27 cellular contexts compared by ENCODE assay signal in genomic region chrX:144716187-144716586, GRCh38.
"Had no signal": no experiment of that assay in that cellular context is flagged by ENCODE, and none has a peak within 500 bp of the region (broad histone marks: within the 10 kb centered on the region; RNA-seq: fewer than 3 reads in every experiment).

No MANE protein-coding gene starts in this region.

- H3K36me3 ChIP-seq: left ventricle myocardium inferior, ovary, prostate gland, stomach, suprapubic skin, thoracic aorta, tibial artery, upper lobe of right lung had no signal

- H3K9me3 ChIP-seq: left ventricle myocardium inferior, ovary, prostate gland, stomach, suprapubic skin, thoracic aorta, tibial artery, upper lobe of right lung had no signal

- DNase-seq: islet precursor cell; left ventricle myocardium inferior; mesendoderm; naive B cell; natural killer cell; nephron progenitor cell; ovary; retina; right cardiac atrium; stimulated activated CD4-positive, alpha-beta T cell treated with anti-CD3 and anti-CD28 coated beads, Interleukin-12 subunit alpha, Interleukin-12 subunit beta, amount 100 ng/mL, for 4 hours; stimulated activated CD4-positive, alpha-beta T cell treated with anti-CD3 and anti-CD28 coated beads, Interleukin-15, amount 100 ng/mL, for 24 hours; stimulated activated CD4-positive, alpha-beta T cell treated with anti-CD3 and anti-CD28 coated beads, Interleukin-2, amount 100 ng/mL, for 24 hours; stimulated activated CD4-positive, alpha-beta T cell treated with anti-CD3 and anti-CD28 coated beads, Interleukin-4, amount 100 ng/mL, for 1 hour; stimulated activated naive B cell treated with anti-CD40 and anti-IgM and Interleukin-4, amounts not matched to agents 10 μg/mL and 1 μg/mL and 100 μg/mL, for 72 hours; stimulated activated naive CD8-positive, alpha-beta T cell treated with anti-CD3 and anti-CD28 coated beads, Interleukin-15, Interleukin-2, amounts not matched to agents 100 U/mL and 50 U/mL, for 24 hours; stomach; tibial artery; trophoblast cell; upper lobe of right lung had no signal

- H3K4me1 ChIP-seq: left ventricle myocardium inferior, prostate gland, stomach, suprapubic skin, upper lobe of right lung had no signal

- H3K27me3 ChIP-seq: ovary, stomach, suprapubic skin, tibial artery, upper lobe of right lung had no signal

- H3K27ac ChIP-seq: left ventricle myocardium inferior, ovary, prostate gland, skin epidermis, stomach, suprapubic skin, thoracic aorta, tibial artery, upper lobe of right lung had no signal

- FAIRE-seq: urothelium cell line had no signal

- H3K27me3 Mint-ChIP-seq: naive B cell; stimulated activated naive B cell treated with anti-CD40 and anti-IgM and Interleukin-4, amounts not matched to agents 10 μg/mL and 1 μg/mL and 100 μg/mL, for 72 hours had no signal

- ATAC-seq: natural killer cell; right cardiac atrium; sciatic nerve; stimulated activated naive B cell treated with anti-CD40 and anti-IgM and Interleukin-4, amounts not matched to agents 10 μg/mL and 1 μg/mL and 100 μg/mL, for 72 hours; stimulated activated naive CD8-positive, alpha-beta T cell treated with anti-CD3 and anti-CD28 coated beads, Interleukin-15, Interleukin-2, amounts not matched to agents 100 U/mL and 50 U/mL, for 24 hours; upper lobe of right lung had no signal

- H3K36me3 Mint-ChIP-seq: mesothelial cell of epicardium; naive B cell; natural killer cell; stimulated activated naive B cell treated with anti-CD40 and anti-IgM and Interleukin-4, amounts not matched to agents 10 μg/mL and 1 μg/mL and 100 μg/mL, for 72 hours had no signal

- H3K4me3 ChIP-seq: left ventricle myocardium inferior, lung, ovary, prostate gland, skin epidermis, stomach, suprapubic skin, thoracic aorta, tibial artery, upper lobe of right lung had no signal

- H3K4me1 Mint-ChIP-seq: mesothelial cell of epicardium; naive B cell; natural killer cell; nephron progenitor cell; stimulated activated naive B cell treated with anti-CD40 and anti-IgM and Interleukin-4, amounts not matched to agents 10 μg/mL and 1 μg/mL and 100 μg/mL, for 72 hours had no signal

- H3K4me3 Mint-ChIP-seq: mesothelial cell of epicardium; naive B cell; natural killer cell; nephron progenitor cell; stimulated activated naive B cell treated with anti-CD40 and anti-IgM and Interleukin-4, amounts not matched to agents 10 μg/mL and 1 μg/mL and 100 μg/mL, for 72 hours had no signal

- H3K27ac Mint-ChIP-seq: mesothelial cell of epicardium; naive B cell; natural killer cell; nephron progenitor cell; stimulated activated naive B cell treated with anti-CD40 and anti-IgM and Interleukin-4, amounts not matched to agents 10 μg/mL and 1 μg/mL and 100 μg/mL, for 72 hours had no signal
